1 cellular context compared by ENCODE assay signal in the genomic region with DNA sequence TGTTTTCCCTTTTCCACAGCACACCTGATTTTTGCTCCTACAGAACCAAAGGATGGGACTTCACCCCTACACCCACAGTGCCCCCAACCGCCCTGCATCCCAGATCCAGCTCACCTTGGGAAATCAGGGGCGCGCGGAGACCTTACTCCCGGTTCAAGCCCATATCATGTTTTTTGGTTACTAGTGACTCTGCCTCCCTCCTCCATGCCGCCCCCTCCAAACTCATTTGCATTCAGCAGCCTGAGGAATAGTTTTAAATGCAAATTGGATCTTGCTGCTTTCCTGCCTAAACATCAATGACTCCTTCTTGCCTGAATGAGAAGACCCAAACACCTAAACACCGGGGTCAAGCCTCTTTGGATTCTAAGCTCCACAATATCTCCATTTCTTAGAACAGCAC.
TF ChIP-seq lines count a peak whose summit lies in the region.

No MANE protein-coding gene starts in this region.

TF ChIP-seq in GM23338, 12 proteins besides CTCF, POLR2A, EP300 and RAD21 (continued from another document):
- TF ChIP-seq ZNF462 (CRISPR knock-in tag; IDR thresholded peaks at IDR 0.05) (no peak), REST (IDR thresholded peaks at IDR 0.05; ENCODE audit: unreplicated experiment) (no peak), STAT1 (IDR thresholded peaks at IDR 0.05; ENCODE audit: unreplicated experiment) (no peak), ZNF114 (CRISPR knock-in tag; IDR thresholded peaks at IDR 0.05) (no peak), ETS1 (IDR thresholded peaks at IDR 0.05) (no peak)
